In genomic region chr1:211831558-211832323, GRCh38 we compare ENCODE assay signal across 1 cellular context.
A peak's percentile ranks its signal among the peaks of the same experiment; 100 is the strongest.
TF ChIP-seq lines count a peak whose summit lies in the region.

No MANE protein-coding gene starts in this region.

TF ChIP-seq in GM12878, 131 proteins besides CTCF, POLR2A, EP300 and RAD21:
- TF ChIP-seq, protein P1, sequence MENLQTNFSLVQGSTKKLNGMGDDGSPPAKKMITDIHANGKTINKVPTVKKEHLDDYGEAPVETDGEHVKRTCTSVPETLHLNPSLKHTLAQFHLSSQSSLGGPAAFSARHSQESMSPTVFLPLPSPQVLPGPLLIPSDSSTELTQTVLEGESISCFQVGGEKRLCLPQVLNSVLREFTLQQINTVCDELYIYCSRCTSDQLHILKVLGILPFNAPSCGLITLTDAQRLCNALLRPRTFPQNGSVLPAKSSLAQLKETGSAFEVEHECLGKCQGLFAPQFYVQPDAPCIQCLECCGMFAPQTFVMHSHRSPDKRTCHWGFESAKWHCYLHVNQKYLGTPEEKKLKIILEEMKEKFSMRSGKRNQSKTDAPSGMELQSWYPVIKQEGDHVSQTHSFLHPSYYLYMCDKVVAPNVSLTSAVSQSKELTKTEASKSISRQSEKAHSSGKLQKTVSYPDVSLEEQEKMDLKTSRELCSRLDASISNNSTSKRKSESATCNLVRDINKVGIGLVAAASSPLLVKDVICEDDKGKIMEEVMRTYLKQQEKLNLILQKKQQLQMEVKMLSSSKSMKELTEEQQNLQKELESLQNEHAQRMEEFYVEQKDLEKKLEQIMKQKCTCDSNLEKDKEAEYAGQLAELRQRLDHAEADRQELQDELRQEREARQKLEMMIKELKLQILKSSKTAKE (IDR thresholded peaks at IDR 0.05; ENCODE audit: low read depth, poor library complexity, severe bottlenecking): peak; percentile 22
- peak; percentile 85 for TF ChIP-seq MEF2B (IDR thresholded peaks at IDR 0.05; ENCODE audit: partially characterized antibody, poor library complexity, severe bottlenecking)
- TF ChIP-seq DPF2 (IDR thresholded peaks at IDR 0.05): peak; percentile 32; the same call in 1 of the 2 replicates
- TF ChIP-seq GATAD2B (conservative IDR thresholded peaks at IDR 0.05; ENCODE audit: low read depth): 0 out of 2 replicates have a peak, but pooled peaks have one; percentile 34
- peak; percentile 16; the same call in 1 of the 2 replicates for TF ChIP-seq MTA2 (IDR thresholded peaks at IDR 0.05; ENCODE audit: low read depth)
- no peak for TF ChIP-seq ZNF274 (IDR thresholded peaks at IDR 0.05; ENCODE audit: insufficient read depth, insufficient read length)
- no peak for TF ChIP-seq NR2C2 (IDR thresholded peaks at IDR 0.05; ENCODE audit: borderline replicate concordance, control insufficient read depth, insufficient read length, low read depth)
- no peak for TF ChIP-seq KAT2A (conservative IDR thresholded peaks at IDR 0.05; ENCODE audit: control insufficient read depth, low read depth, low read length)
- TF ChIP-seq, protein P2, sequence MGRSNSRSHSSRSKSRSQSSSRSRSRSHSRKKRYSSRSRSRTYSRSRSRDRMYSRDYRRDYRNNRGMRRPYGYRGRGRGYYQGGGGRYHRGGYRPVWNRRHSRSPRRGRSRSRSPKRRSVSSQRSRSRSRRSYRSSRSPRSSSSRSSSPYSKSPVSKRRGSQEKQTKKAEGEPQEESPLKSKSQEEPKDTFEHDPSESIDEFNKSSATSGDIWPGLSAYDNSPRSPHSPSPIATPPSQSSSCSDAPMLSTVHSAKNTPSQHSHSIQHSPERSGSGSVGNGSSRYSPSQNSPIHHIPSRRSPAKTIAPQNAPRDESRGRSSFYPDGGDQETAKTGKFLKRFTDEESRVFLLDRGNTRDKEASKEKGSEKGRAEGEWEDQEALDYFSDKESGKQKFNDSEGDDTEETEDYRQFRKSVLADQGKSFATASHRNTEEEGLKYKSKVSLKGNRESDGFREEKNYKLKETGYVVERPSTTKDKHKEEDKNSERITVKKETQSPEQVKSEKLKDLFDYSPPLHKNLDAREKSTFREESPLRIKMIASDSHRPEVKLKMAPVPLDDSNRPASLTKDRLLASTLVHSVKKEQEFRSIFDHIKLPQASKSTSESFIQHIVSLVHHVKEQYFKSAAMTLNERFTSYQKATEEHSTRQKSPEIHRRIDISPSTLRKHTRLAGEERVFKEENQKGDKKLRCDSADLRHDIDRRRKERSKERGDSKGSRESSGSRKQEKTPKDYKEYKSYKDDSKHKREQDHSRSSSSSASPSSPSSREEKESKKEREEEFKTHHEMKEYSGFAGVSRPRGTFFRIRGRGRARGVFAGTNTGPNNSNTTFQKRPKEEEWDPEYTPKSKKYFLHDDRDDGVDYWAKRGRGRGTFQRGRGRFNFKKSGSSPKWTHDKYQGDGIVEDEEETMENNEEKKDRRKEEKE (IDR thresholded peaks at IDR 0.05): no peak
- peak; percentile 42 to 51; a peak in 3 of 4 replicates for TF ChIP-seq IKZF2 (IDR thresholded peaks at IDR 0.05)
- no peak for TF ChIP-seq STAT3 (IDR thresholded peaks at IDR 0.05; ENCODE audit: low read depth, low read length)
- TF ChIP-seq, protein P3, sequence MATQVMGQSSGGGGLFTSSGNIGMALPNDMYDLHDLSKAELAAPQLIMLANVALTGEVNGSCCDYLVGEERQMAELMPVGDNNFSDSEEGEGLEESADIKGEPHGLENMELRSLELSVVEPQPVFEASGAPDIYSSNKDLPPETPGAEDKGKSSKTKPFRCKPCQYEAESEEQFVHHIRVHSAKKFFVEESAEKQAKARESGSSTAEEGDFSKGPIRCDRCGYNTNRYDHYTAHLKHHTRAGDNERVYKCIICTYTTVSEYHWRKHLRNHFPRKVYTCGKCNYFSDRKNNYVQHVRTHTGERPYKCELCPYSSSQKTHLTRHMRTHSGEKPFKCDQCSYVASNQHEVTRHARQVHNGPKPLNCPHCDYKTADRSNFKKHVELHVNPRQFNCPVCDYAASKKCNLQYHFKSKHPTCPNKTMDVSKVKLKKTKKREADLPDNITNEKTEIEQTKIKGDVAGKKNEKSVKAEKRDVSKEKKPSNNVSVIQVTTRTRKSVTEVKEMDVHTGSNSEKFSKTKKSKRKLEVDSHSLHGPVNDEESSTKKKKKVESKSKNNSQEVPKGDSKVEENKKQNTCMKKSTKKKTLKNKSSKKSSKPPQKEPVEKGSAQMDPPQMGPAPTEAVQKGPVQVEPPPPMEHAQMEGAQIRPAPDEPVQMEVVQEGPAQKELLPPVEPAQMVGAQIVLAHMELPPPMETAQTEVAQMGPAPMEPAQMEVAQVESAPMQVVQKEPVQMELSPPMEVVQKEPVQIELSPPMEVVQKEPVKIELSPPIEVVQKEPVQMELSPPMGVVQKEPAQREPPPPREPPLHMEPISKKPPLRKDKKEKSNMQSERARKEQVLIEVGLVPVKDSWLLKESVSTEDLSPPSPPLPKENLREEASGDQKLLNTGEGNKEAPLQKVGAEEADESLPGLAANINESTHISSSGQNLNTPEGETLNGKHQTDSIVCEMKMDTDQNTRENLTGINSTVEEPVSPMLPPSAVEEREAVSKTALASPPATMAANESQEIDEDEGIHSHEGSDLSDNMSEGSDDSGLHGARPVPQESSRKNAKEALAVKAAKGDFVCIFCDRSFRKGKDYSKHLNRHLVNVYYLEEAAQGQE (IDR thresholded peaks at IDR 0.05; ENCODE audit: low read depth, low read length): no peak
- TF ChIP-seq IRF4 (IDR thresholded peaks at IDR 0.05; ENCODE audit: low read depth, low read length): 0 out of 2 replicates have a peak, but pooled peaks have one; percentile 30
- TF ChIP-seq PML (IDR thresholded peaks at IDR 0.05; ENCODE audit: low read length): no peak
- TF ChIP-seq NBN (IDR thresholded peaks at IDR 0.05): no peak
- no peak for TF ChIP-seq MYC (IDR thresholded peaks at IDR 0.05; ENCODE audit: insufficient read depth, insufficient read length, insufficient replicate concordance, low read length, severe bottlenecking)
- TF ChIP-seq EED (IDR thresholded peaks at IDR 0.05; ENCODE audit: low read depth): 0 out of 2 replicates have a peak, but pooled peaks have one; percentile 29
- TF ChIP-seq SPI1 (IDR thresholded peaks at IDR 0.05; ENCODE audit: borderline replicate concordance, insufficient read depth, low read depth, low read length): peak; percentile 88
- TF ChIP-seq ELK1 (IDR thresholded peaks at IDR 0.05; ENCODE audit: low read depth, low read length): no peak
- TF ChIP-seq, protein P4, sequence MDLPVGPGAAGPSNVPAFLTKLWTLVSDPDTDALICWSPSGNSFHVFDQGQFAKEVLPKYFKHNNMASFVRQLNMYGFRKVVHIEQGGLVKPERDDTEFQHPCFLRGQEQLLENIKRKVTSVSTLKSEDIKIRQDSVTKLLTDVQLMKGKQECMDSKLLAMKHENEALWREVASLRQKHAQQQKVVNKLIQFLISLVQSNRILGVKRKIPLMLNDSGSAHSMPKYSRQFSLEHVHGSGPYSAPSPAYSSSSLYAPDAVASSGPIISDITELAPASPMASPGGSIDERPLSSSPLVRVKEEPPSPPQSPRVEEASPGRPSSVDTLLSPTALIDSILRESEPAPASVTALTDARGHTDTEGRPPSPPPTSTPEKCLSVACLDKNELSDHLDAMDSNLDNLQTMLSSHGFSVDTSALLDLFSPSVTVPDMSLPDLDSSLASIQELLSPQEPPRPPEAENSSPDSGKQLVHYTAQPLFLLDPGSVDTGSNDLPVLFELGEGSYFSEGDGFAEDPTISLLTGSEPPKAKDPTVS (IDR thresholded peaks at IDR 0.05; ENCODE audit: low read depth, low read length): no peak
